ENCODE assay signal across 1 cellular context in the genomic region with DNA sequence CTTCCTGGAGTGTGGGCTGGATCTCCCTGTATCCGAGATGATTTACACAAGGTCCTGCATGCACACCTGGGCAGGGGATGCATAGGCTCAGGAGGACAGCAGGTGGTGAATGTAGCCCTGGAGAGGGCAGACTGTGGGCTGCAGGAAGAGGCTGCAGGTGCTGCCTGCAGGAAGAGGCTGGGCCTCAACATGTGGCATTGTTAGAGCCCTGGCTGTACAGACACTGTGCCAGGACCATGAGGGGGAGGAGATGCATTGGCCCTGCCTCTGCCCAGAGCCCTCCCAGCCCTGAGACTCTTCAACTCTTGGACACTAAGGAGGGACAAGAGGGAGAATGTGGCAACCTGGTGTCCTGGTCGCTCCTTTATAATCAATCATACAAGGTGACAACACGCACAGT.
TF ChIP-seq lines count a peak whose summit lies in the region.

No MANE protein-coding gene starts in this region.

TF ChIP-seq in GM23338, 12 proteins besides CTCF, POLR2A, EP300 and RAD21 (continued from another document):
- TF ChIP-seq ZNF462 (CRISPR knock-in tag; IDR thresholded peaks at IDR 0.05): no peak
- no peak for TF ChIP-seq STAT1 (IDR thresholded peaks at IDR 0.05; ENCODE audit: unreplicated experiment)
- no peak for TF ChIP-seq ETS1 (IDR thresholded peaks at IDR 0.05)
- no peak for TF ChIP-seq ZNF331 (CRISPR knock-in tag; IDR thresholded peaks at IDR 0.05; ENCODE audit: low read depth)
- no peak for TF ChIP-seq EZH2phosphoT487 (IDR thresholded peaks at IDR 0.05; ENCODE audit: unreplicated experiment)
